19 cellular contexts compared by ENCODE assay signal in the genomic region with DNA sequence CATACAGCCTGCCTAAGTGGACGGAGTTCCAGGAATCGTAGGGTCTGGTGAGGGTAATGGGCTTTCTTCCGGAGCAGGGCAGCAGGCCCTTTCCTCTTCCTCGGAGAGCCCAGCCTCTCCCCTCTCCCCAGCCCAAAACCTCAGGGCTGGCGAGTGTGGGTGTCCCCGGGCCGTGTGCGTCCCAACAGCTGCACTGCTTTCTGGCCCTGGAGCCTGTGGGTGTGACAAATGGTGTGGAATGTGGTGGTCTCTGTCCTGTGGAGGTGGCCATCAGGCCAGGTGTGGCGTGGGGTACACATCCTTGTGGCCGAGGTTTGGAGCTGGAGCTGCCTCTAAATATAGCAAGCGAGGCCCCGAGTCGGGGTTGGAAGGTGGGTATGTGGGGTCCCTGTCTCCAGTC. TPM values are rescaled to one million over a fixed set of nuclear protein-coding genes. Genes with fewer than 3 reads are reported as not detected.
DNase-seq lines count a peak whose midpoint lies in the region; ATAC-seq, FAIRE-seq and TF ChIP-seq lines count a peak whose summit lies in the region.
"Had no signal": no experiment of that assay in that cellular context is flagged by ENCODE, and none has a peak within 500 bp of the region (broad histone marks: within the 10 kb centered on the region; RNA-seq: fewer than 3 reads in every experiment).

No MANE protein-coding gene starts in this region.

- dilution Hi-C loops in keratinocyte (cut with MboI; ENCODE audit: extremely low pct_ligation_motif_present, low sequenced_read_pairs), result no loop called here

- no peaks in the 10 kb centered on the region for H3K9me1 ChIP-seq in keratinocyte (ENCODE audit: control insufficient read depth, extremely low read depth, insufficient read depth, low read length)

- H2AFZ ChIP-seq in keratinocyte (ENCODE audit: control insufficient read depth, low read length), result peak overlapping the region; percentile 12

- H3K9me3 Mint-ChIP-seq in activated CD4-positive, alpha-beta T cell treated with anti-CD3 and anti-CD28 coated beads for 36 hours (ENCODE audit: low read depth), result no peaks in the 10 kb centered on the region
- H3K9me3 Mint-ChIP-seq in activated B cell treated with CpG ODN at 0.5 μM for 24 hours, result no peaks in the 10 kb centered on the region

- peak overlapping the region; percentile 69 for H3K4me2 ChIP-seq in keratinocyte (ENCODE audit: control insufficient read depth, extremely low read depth, insufficient read depth, low read depth, low read length)
- H3K4me2 ChIP-seq: KMS-11 had no signal

- H3K4me3 Mint-ChIP-seq in activated CD4-positive, alpha-beta T cell treated with anti-CD3 and anti-CD28 coated beads for 36 hours, result peak overlapping the region; percentile 28
- no peak overlapping the region for H3K4me3 Mint-ChIP-seq in activated B cell treated with CpG ODN at 0.5 μM for 24 hours

- no peaks in the 10 kb centered on the region for H3K9me3 ChIP-seq in keratinocyte (ENCODE audit: control insufficient read depth, low read depth, low read length)
- H3K9me3 ChIP-seq in skeletal muscle tissue (ENCODE audit: control insufficient read depth in 3 of 3, low read length in 3 of 3), result no peaks in the 10 kb centered on the region
- H3K9me3 ChIP-seq: ascending aorta, Caco-2 had no signal

- DNase-seq in activated CD4-positive, alpha-beta T cell treated with anti-CD3 and anti-CD28 coated beads for 36 hours, result no peak
- DNase-seq in activated CD4-positive, alpha-beta T cell treated with anti-CD3 and anti-CD28 coated beads for 1 hour, result no peak
- DNase-seq in activated B cell treated with CpG ODN at 0.5 μM for 24 hours (no peak), keratinocyte (ENCODE audit: low read depth, low spot score) (no peak), NAMALWA (ENCODE audit: low spot score) (no peak), SIG-M5 (lab: John Stamatoyannopoulos, UW) (no peak)
- DNase-seq: activated CD8-positive, alpha-beta memory T cell treated with anti-CD3 and anti-CD28 coated beads, Interleukin-2, amount 50 U/mL, for 48 hours; Caco-2; NCI-H1436; NCI-H510A treated with DMSO at 0.1 percent for 48 hours had no signal

- peaks cover 74% of the 10 kb centered on the region for H3K4me1 Mint-ChIP-seq in activated CD4-positive, alpha-beta T cell treated with anti-CD3 and anti-CD28 coated beads for 36 hours
- peaks cover 70% of the 10 kb centered on the region for H3K4me1 Mint-ChIP-seq in activated B cell treated with CpG ODN at 0.5 μM for 24 hours

- H3K27me3 Mint-ChIP-seq in activated CD4-positive, alpha-beta T cell treated with anti-CD3 and anti-CD28 coated beads for 36 hours, result no peaks in the 10 kb centered on the region
- H3K27me3 Mint-ChIP-seq in activated B cell treated with CpG ODN at 0.5 μM for 24 hours, result no peaks in the 10 kb centered on the region

- peaks cover 58% of the 10 kb centered on the region for H3K79me2 ChIP-seq in keratinocyte (ENCODE audit: control insufficient read depth, insufficient read depth, low read length)

- H3K4me3 ChIP-seq in keratinocyte (ENCODE audit: control insufficient read depth in 2 of 3, extremely low read depth in 1 of 3, insufficient read depth in 2 of 3, low read depth in 1 of 3, low read length in 3 of 3), result no peak overlapping the region
- no peak overlapping the region for H3K4me3 ChIP-seq in skeletal muscle tissue (ENCODE audit: low read length in 3 of 3)
- H3K4me3 ChIP-seq: ascending aorta had no signal

- H3K27me3 ChIP-seq in keratinocyte (ENCODE audit: control insufficient read depth, extremely low read depth, insufficient read depth, low read length) (no peaks in the 10 kb centered on the region), skeletal muscle tissue (ENCODE audit: control insufficient read depth in 3 of 3, insufficient read depth in 3 of 3, low read length in 3 of 3) (no peaks in the 10 kb centered on the region)
- H3K27me3 ChIP-seq: ascending aorta had no signal

- POLR2A ChIA-PET in activated CD4-positive, alpha-beta T cell treated with anti-CD3 and anti-CD28 coated beads for 36 hours (lab: Charles Lee), result interaction anchor here (0.5 to 1.0 kb wide), 3 partner anchors 37 to 78 kb away, joined by 3 to 4 read pairs (median 3); no protein-coding TSS in a partner anchor
- POLR2A ChIA-PET in activated B cell treated with CpG ODN at 0.5 μM for 24 hours (lab: Charles Lee), result interaction anchor here (0.6 to 5.1 kb wide), 6 partner anchors 8 to 1265 kb away, joined by 4 to 88 read pairs (median 5); a partner anchor contains a TSS

- TF ChIP-seq CTCF in activated B cell treated with CpG ODN at 0.5 μM for 24 hours (IDR thresholded peaks at IDR 0.05) (no peak), keratinocyte (optimal IDR thresholded peaks at IDR 0.05 in 1 of 3, IDR thresholded peaks at IDR 0.05 in 1 of 3, conservative IDR thresholded peaks at IDR 0.05 in 1 of 3; ENCODE audit: extremely low read depth in 1 of 3, insufficient read depth in 2 of 3, low read length in 3 of 3) (no peak)

- H3K9ac ChIP-seq in keratinocyte (ENCODE audit: control insufficient read depth, extremely low read depth, insufficient read depth, low read length) (peak overlapping the region; percentile 62), skeletal muscle tissue (ENCODE audit: low read depth in 1 of 3, low read length in 3 of 3) (peak overlapping the region in 2 of 3 donors; percentile 43 to 50)
- H3K9ac ChIP-seq: KMS-11 had no signal

- H3K36me3 Mint-ChIP-seq in activated CD4-positive, alpha-beta T cell treated with anti-CD3 and anti-CD28 coated beads for 36 hours (ENCODE audit: low read depth), result peaks cover 42% of the 10 kb centered on the region
- peaks cover 39% of the 10 kb centered on the region for H3K36me3 Mint-ChIP-seq in activated B cell treated with CpG ODN at 0.5 μM for 24 hours (ENCODE audit: low read depth)

- FAIRE-seq in keratinocyte (lab: Jason Lieb, UNC), result no peak
- FAIRE-seq: A204.1, colon, G401.6 had no signal

- H4K20me1 ChIP-seq in keratinocyte (ENCODE audit: control insufficient read depth, extremely low read depth, insufficient read depth, low read length), result no peaks in the 10 kb centered on the region

- peak overlapping the region; percentile 47 for H3K27ac ChIP-seq in keratinocyte (ENCODE audit: control insufficient read depth, insufficient read depth, low read length)
- peak overlapping the region; percentile 44 for H3K27ac ChIP-seq in skeletal muscle tissue (ENCODE audit: low read depth, low read length)
- H3K27ac ChIP-seq: ascending aorta, epithelial cell of prostate, KMS-11 had no signal

- intact Hi-C loops in activated CD4-positive, alpha-beta T cell treated with anti-CD3 and anti-CD28 coated beads for 36 hours (cut with DNase I, micrococcal nuclease), result no loop called here
- intact Hi-C loops in activated B cell treated with CpG ODN at 0.5 μM for 24 hours (cut with micrococcal nuclease), result no loop called here

- H3K27ac Mint-ChIP-seq in activated CD4-positive, alpha-beta T cell treated with anti-CD3 and anti-CD28 coated beads for 36 hours, result peak overlapping the region; percentile 85
- peak overlapping the region; percentile 59 for H3K27ac Mint-ChIP-seq in activated B cell treated with CpG ODN at 0.5 μM for 24 hours

- no peak for ATAC-seq in activated CD4-positive, alpha-beta T cell treated with anti-CD3 and anti-CD28 coated beads for 36 hours
- ATAC-seq in activated B cell treated with CpG ODN at 0.5 μM for 24 hours (ENCODE audit: low read depth), result no peak
- no peak for ATAC-seq in GM18868 (IDR thresholded peaks at IDR 0.05; ENCODE audit: unreplicated experiment)

- peaks cover 31% of the 10 kb centered on the region for H3K4me1 ChIP-seq in keratinocyte (ENCODE audit: control insufficient read depth, extremely low read depth, insufficient read depth, low read length)
- H3K4me1 ChIP-seq in skeletal muscle tissue (ENCODE audit: control insufficient read depth in 3 of 3, insufficient read depth in 3 of 3, low read length in 3 of 3), result peaks cover 36 to 55% (median 46%) of the 10 kb centered on the region in 3 donors
- H3K4me1 ChIP-seq: ascending aorta had no signal

- H3K36me3 ChIP-seq in keratinocyte (ENCODE audit: control insufficient read depth in 2 of 2, extremely low read depth in 1 of 2, insufficient read depth in 2 of 2, low read length in 2 of 2), result peaks cover 4 to 15% of the 10 kb centered on the region in 2 experiments
- H3K36me3 ChIP-seq in skeletal muscle tissue (ENCODE audit: control insufficient read depth in 3 of 3, insufficient read depth in 3 of 3, low read length in 3 of 3), result peaks cover 0 to 2% (median 0%) of the 10 kb centered on the region in 3 donors
- H3K36me3 ChIP-seq: ascending aorta had no signal

- CTCF ChIA-PET in activated CD4-positive, alpha-beta T cell treated with anti-CD3 and anti-CD28 coated beads for 36 hours (lab: Charles Lee), result interaction anchor here (0.6 to 1.2 kb wide), 3 partner anchors 34 to 159 kb away, joined by 4 to 6 read pairs (median 4); a partner anchor contains a TSS
- CTCF ChIA-PET in activated B cell treated with CpG ODN at 0.5 μM for 24 hours (lab: Charles Lee), result interaction anchor here (0.9 to 1.9 kb wide), 2 partner anchors 34 to 82 kb away, joined by 4 to 7 read pairs; a partner anchor contains a TSS

RNA-seq across cellular contexts. Expression of a gene that starts 8.5 kb away (rescaled TPM):
- 10 to 100 TPM; 29.4 to 35.9 TPM for total RNA-seq in activated CD4-positive, alpha-beta T cell treated with anti-CD3 and anti-CD28 coated beads for 36 hours
- total RNA-seq in activated B cell treated with CpG ODN at 0.5 μM for 24 hours (85.8 and 86.3 TPM in 2 replicates), skeletal muscle tissue (10.4 TPM)
- polyA plus RNA-seq in keratinocyte, result 17.1 to 29.4 TPM (median 26.4 TPM) in 3 replicates
- 2.9 TPM for polyA plus RNA-seq in keratinocyte (2011; ENCODE audit: low read depth)
- polyA plus RNA-seq in keratinocyte (2011; cell fraction: cytosol; rRNA removed), result 31.1 and 63.8 TPM in 2 replicates
- polyA plus RNA-seq in keratinocyte (2011; cell fraction: nucleus; rRNA removed), result 14.4 and 25.0 TPM in 2 replicates
- 18.7 and 40.0 TPM in 2 replicates for polyA plus RNA-seq in keratinocyte (2012; ENCODE audit: low replicate concordance)
- polyA minus RNA-seq in keratinocyte, result 24.1 to 41.4 TPM (median 25.1 TPM) in 3 replicates
- 87.5 TPM for polyA minus RNA-seq in keratinocyte (2011; cell fraction: cytosol; rRNA and poly(A)+ RNA removed)
- polyA minus RNA-seq in keratinocyte (2011; cell fraction: nucleus; rRNA and poly(A)+ RNA removed), result 12.6 and 17.3 TPM in 2 replicates

RNA-seq across cellular contexts. Expression of a gene that starts 34.6 kb away (rescaled TPM):
- 1 to 10 TPM; 2.0 to 2.6 TPM for total RNA-seq in activated CD4-positive, alpha-beta T cell treated with anti-CD3 and anti-CD28 coated beads for 36 hours
- total RNA-seq in activated B cell treated with CpG ODN at 0.5 μM for 24 hours (0.20 and 0.42 TPM in 2 replicates), skeletal muscle tissue (under 0.01 TPM)
- 0.30 to 0.59 TPM (median 0.57 TPM) in 3 replicates for polyA plus RNA-seq in keratinocyte
- polyA plus RNA-seq in keratinocyte (2011; ENCODE audit: low read depth), result 0.27 TPM
- polyA plus RNA-seq in keratinocyte (2011; cell fraction: cytosol; rRNA removed), result 0.32 and 0.55 TPM in 2 replicates
- polyA plus RNA-seq in keratinocyte (2011; cell fraction: nucleus; rRNA removed), result 0.45 TPM in 2 replicates
- 0.80 and 0.89 TPM in 2 replicates for polyA plus RNA-seq in keratinocyte (2012; ENCODE audit: low replicate concordance)
- 0.16 TPM in 1 of 3 replicates, not detected in the others for polyA minus RNA-seq in keratinocyte
- polyA minus RNA-seq in keratinocyte (2011; cell fraction: cytosol; rRNA and poly(A)+ RNA removed), result not detected
- not detected in 2 replicates for polyA minus RNA-seq in keratinocyte (2011; cell fraction: nucleus; rRNA and poly(A)+ RNA removed)
- total RNA-seq: ascending aorta, SK-MEL-5 had no signal

RNA-seq across cellular contexts. Expression of a gene that starts 54.0 kb away (rescaled TPM):
- 10 to 100 TPM; 39.2 to 48.7 TPM for total RNA-seq in activated CD4-positive, alpha-beta T cell treated with anti-CD3 and anti-CD28 coated beads for 36 hours
- total RNA-seq in activated B cell treated with CpG ODN at 0.5 μM for 24 hours (197 and 236 TPM in 2 replicates), skeletal muscle tissue (28.7 TPM)
- 10.0 to 13.9 TPM (median 10.3 TPM) in 3 replicates for polyA plus RNA-seq in keratinocyte
- 9.4 TPM for polyA plus RNA-seq in keratinocyte (2011; ENCODE audit: low read depth)
- 7.9 and 9.5 TPM in 2 replicates for polyA plus RNA-seq in keratinocyte (2011; cell fraction: cytosol; rRNA removed)
- 21.3 and 27.0 TPM in 2 replicates for polyA plus RNA-seq in keratinocyte (2011; cell fraction: nucleus; rRNA removed)
- polyA plus RNA-seq in keratinocyte (2012; ENCODE audit: low replicate concordance), result 14.1 and 15.5 TPM in 2 replicates
- 26.6 to 81.5 TPM (median 27.8 TPM) in 3 replicates for polyA minus RNA-seq in keratinocyte
- 13.4 TPM for polyA minus RNA-seq in keratinocyte (2011; cell fraction: cytosol; rRNA and poly(A)+ RNA removed)
- polyA minus RNA-seq in keratinocyte (2011; cell fraction: nucleus; rRNA and poly(A)+ RNA removed), result 10.6 and 24.5 TPM in 2 replicates
